Comparison of ENCODE assay signal across 8 cellular contexts in genomic region chr15:43492673-43493601, GRCh38. TPM values are rescaled to one million over a fixed set of nuclear protein-coding genes. Genes with fewer than 3 reads are reported as not detected.
DNase-seq lines count a peak whose midpoint lies in the region; ATAC-seq and TF ChIP-seq lines count a peak whose summit lies in the region.

TSS of gene TP53BP1 (minus strand) at chr15:43493156. CDS start at chr15:43493043, 113 bp downstream.

- peak; percentile 94 for DNase-seq in AG10803 (ENCODE audit: low read depth)
- DNase-seq in NCI-H460 (ENCODE audit: extremely low read depth, low read depth): peak; percentile 91
- peak; percentile 93 for DNase-seq in activated CD4-positive, CD25-positive, alpha-beta regulatory T cell treated with anti-CD3 and anti-CD28 coated beads, Interleukin-2, amount 50 U/mL, for 72 hours
- peak; percentile 98 for DNase-seq in cerebellar cortex (ENCODE audit: low spot score)
- DNase-seq in iris pigment epithelial cell (ENCODE audit: low read depth): peak; percentile 96
- peak; percentile 91 to 95 for DNase-seq in stimulated activated CD4-positive, alpha-beta T cell treated with anti-CD3 and anti-CD28 coated beads, Interleukin-12 subunit alpha, Interleukin-12 subunit beta, amount 100 ng/mL, for 24 hours (ENCODE audit: low read depth in 2 of 2)

- TF ChIP-seq CTCF in AG10803 (conservative IDR thresholded peaks at IDR 0.05; ENCODE audit: low read length): no peak

- H3K4me3 ChIP-seq in AG10803 (ENCODE audit: low read length): peak within 1 kb of the TSS; percentile 98

- ATAC-seq in GM19043 (IDR thresholded peaks at IDR 0.05; ENCODE audit: low read depth, unreplicated experiment): peak; percentile 99
- peak; percentile 90 for ATAC-seq in HG03378 (IDR thresholded peaks at IDR 0.05; ENCODE audit: unreplicated experiment)

RNA-seq across cellular contexts. Expression of gene TP53BP1, which starts in this region (rescaled TPM):
- total RNA-seq in NCI-H460 (2014; rRNA removed; shearing (Covaris generic)): 22.1 and 23.3 TPM in 2 replicates
- 26.0 and 53.1 TPM in 2 replicates for polyA plus RNA-seq in NCI-H460 (2014; cell fraction: nucleus; rRNA removed)

Comparison
In these comparisons a context has a peak if more than half of its experiments do, and no peak if none do; other contexts are left out.
1. Peak in every context shown above with its lines: DNase-seq, ATAC-seq and H3K4me3 ChIP-seq.